ENCODE assay signal across 10 cellular contexts in genomic region chr2:38073211-38074005, GRCh38. TPM values are rescaled to one million over a fixed set of nuclear protein-coding genes. Genes with fewer than 3 reads are reported as not detected.
DNase-seq lines count a peak whose midpoint lies in the region; ATAC-seq, FAIRE-seq and TF ChIP-seq lines count a peak whose summit lies in the region.
"Had no signal": no experiment of that assay in that cellular context is flagged by ENCODE, and none has a peak within 500 bp of the region (broad histone marks: within the 10 kb centered on the region; RNA-seq: fewer than 3 reads in every experiment).

No MANE protein-coding gene starts in this region.

- H3K27me3 Mint-ChIP-seq in astrocyte (ENCODE audit: low read depth, unreplicated experiment) = peaks cover 36% of the 10 kb centered on the region
- H3K27me3 Mint-ChIP-seq in stimulated activated naive CD8-positive, alpha-beta T cell treated with anti-CD3 and anti-CD28 coated beads, Interleukin-15, amount 100 ng/mL, for 72 hours = peaks cover 41% of the 10 kb centered on the region

- H3K9me3 Mint-ChIP-seq in astrocyte (ENCODE audit: unreplicated experiment) = peaks cover 5% of the 10 kb centered on the region
- no peaks in the 10 kb centered on the region for H3K9me3 Mint-ChIP-seq in stimulated activated naive CD8-positive, alpha-beta T cell treated with anti-CD3 and anti-CD28 coated beads, Interleukin-15, amount 100 ng/mL, for 72 hours

- peaks cover 17% of the 10 kb centered on the region for H4K20me1 ChIP-seq in astrocyte (ENCODE audit: insufficient read depth, low read length)

- no peak for ATAC-seq in stimulated activated naive CD8-positive, alpha-beta T cell treated with anti-CD3 and anti-CD28 coated beads, Interleukin-15, amount 100 ng/mL, for 72 hours
- no peak for ATAC-seq in foreskin keratinocyte
- no peak for ATAC-seq in HG03378 (IDR thresholded peaks at IDR 0.05; ENCODE audit: unreplicated experiment)

- H3K4me3 Mint-ChIP-seq in astrocyte (ENCODE audit: unreplicated experiment) = peak overlapping the region; percentile 84
- peak overlapping the region; percentile 74 to 94 for H3K4me3 Mint-ChIP-seq in stimulated activated naive CD8-positive, alpha-beta T cell treated with anti-CD3 and anti-CD28 coated beads, Interleukin-15, amount 100 ng/mL, for 72 hours

- H3K9ac ChIP-seq in astrocyte (ENCODE audit: low read length) = peak overlapping the region; percentile 86

- no peak overlapping the region for H3K27ac ChIP-seq in astrocyte (ENCODE audit: low read depth, low read length)
- no peak overlapping the region for H3K27ac ChIP-seq in foreskin keratinocyte

- no peak for FAIRE-seq in astrocyte (lab: Jason Lieb, UNC)

- no peaks in the 10 kb centered on the region for H3K9me3 ChIP-seq in astrocyte (ENCODE audit: insufficient read depth, low read depth, low read length)

- DNase-seq in NCI-H82 (lab: John Stamatoyannopoulos, UW) (peak; percentile 67), NCI-H82 treated with DMSO at 0.1 percent for 48 hours (lab: John Stamatoyannopoulos, UW; ENCODE audit: unreplicated experiment) (no peak), astrocyte (ENCODE audit: low read depth) (no peak), left kidney (ENCODE audit: low read depth, low spot score) (peak; percentile 52), foreskin keratinocyte (no peak), ecto neural progenitor cell (ENCODE audit: low spot score) (no peak)
- peak in 1 of 2 donors; percentile 15 for DNase-seq in stimulated activated naive CD8-positive, alpha-beta T cell treated with anti-CD3 and anti-CD28 coated beads, Interleukin-15, amount 100 ng/mL, for 72 hours
- DNase-seq: 8988T, amniotic stem cell had no signal

- H3K36me3 Mint-ChIP-seq in astrocyte (ENCODE audit: low read depth, unreplicated experiment) = peaks cover 8% of the 10 kb centered on the region

- TF ChIP-seq CTCF in astrocyte (IDR thresholded peaks at IDR 0.05; ENCODE audit: insufficient read depth, low read depth, low read length) (no peak), foreskin keratinocyte (conservative IDR thresholded peaks at IDR 0.05) (no peak)

- peak overlapping the region; percentile 59 for H2AFZ ChIP-seq in astrocyte (ENCODE audit: low read depth, low read length)

- peak overlapping the region; percentile 89 for H3K4me2 ChIP-seq in astrocyte (ENCODE audit: low read length)

- peaks cover 22% of the 10 kb centered on the region for H3K79me2 ChIP-seq in astrocyte (ENCODE audit: insufficient read depth, low read length)

- peaks cover 1% of the 10 kb centered on the region for H3K4me1 Mint-ChIP-seq in astrocyte (ENCODE audit: low read depth, unreplicated experiment)
- peaks cover 49% of the 10 kb centered on the region for H3K4me1 Mint-ChIP-seq in stimulated activated naive CD8-positive, alpha-beta T cell treated with anti-CD3 and anti-CD28 coated beads, Interleukin-15, amount 100 ng/mL, for 72 hours

- H3K4me1 ChIP-seq in astrocyte (ENCODE audit: insufficient read depth, low read length) (peaks cover 9% of the 10 kb centered on the region), foreskin keratinocyte (no peaks in the 10 kb centered on the region)

- H3K27me3 ChIP-seq in astrocyte (ENCODE audit: insufficient read depth, low read length) (peaks cover 36% of the 10 kb centered on the region), foreskin keratinocyte (peaks cover 54% of the 10 kb centered on the region)

- H3K36me3 ChIP-seq in astrocyte (ENCODE audit: insufficient read depth, low read length) = no peaks in the 10 kb centered on the region

- H3K27ac Mint-ChIP-seq in astrocyte (ENCODE audit: unreplicated experiment) = peak overlapping the region; percentile 62
- H3K27ac Mint-ChIP-seq in stimulated activated naive CD8-positive, alpha-beta T cell treated with anti-CD3 and anti-CD28 coated beads, Interleukin-15, amount 100 ng/mL, for 72 hours = peak overlapping the region in 1 of 2 donors; percentile 100

- peak overlapping the region; percentile 41 for H3K4me3 ChIP-seq in astrocyte (ENCODE audit: insufficient read depth, low read depth, low read length)

RNA-seq across cellular contexts. Expression of gene CYP1B1, which starts 2.5 kb away (rescaled TPM):
- total RNA-seq in astrocyte (12.9 and 20.8 TPM in 2 replicates), foreskin keratinocyte (0.17 and 0.25 TPM in 2 replicates)
- 0.06 and 0.07 TPM in 2 replicates for polyA plus RNA-seq in foreskin keratinocyte

Comparison
In these comparisons a context has a peak if more than half of its experiments do, and no peak if none do; other contexts are left out.
1. DNase-seq: peak in NCI-H82 (single experiment) and left kidney (single experiment); none in NCI-H82 treated with DMSO at 0.1 percent for 48 hours (single experiment), astrocyte (single experiment), foreskin keratinocyte (0 of 2) and ecto neural progenitor cell (single experiment).
2. RNA of gene CYP1B1, which starts 2.5 kb away (total RNA-seq): 12.9 to 20.8 TPM in astrocyte; 0.17 to 0.25 TPM in foreskin keratinocyte; every median in the first group is over 10 times any median in the second.